21 cellular contexts compared by ENCODE assay signal in genomic region chr10:132528064-132528800, GRCh38. TPM values are rescaled to one million over a fixed set of nuclear protein-coding genes. Genes with fewer than 3 reads are reported as not detected.
DNase-seq lines count a peak whose midpoint lies in the region; TF ChIP-seq lines count a peak whose summit lies in the region.
"Had no signal": no experiment of that assay in that cellular context is flagged by ENCODE, and none has a peak within 500 bp of the region (broad histone marks: within the 10 kb centered on the region; RNA-seq: fewer than 3 reads in every experiment).

No MANE protein-coding gene starts in this region.

- H3K27ac ChIP-seq in vagina = peak overlapping the region; percentile 25
- H3K27ac ChIP-seq: A549, HL-60 had no signal

- peak; percentile 53 for DNase-seq in activated effector memory CD4-positive, alpha-beta T cell treated with anti-CD3 and anti-CD28 coated beads, Interleukin-2, amount 50 U/mL, for 16 hours
- no peak for DNase-seq in activated effector memory CD4-positive, alpha-beta T cell treated with Interleukin-2 at 50 U/mL for 16 hours
- DNase-seq in fibroblast of gingiva (ENCODE audit: low read depth) (peak; percentile 36), mesothelial cell of epicardium (ENCODE audit: low spot score in 2 of 2, unreplicated experiment in 2 of 2) (no peak), vagina (ENCODE audit: extremely low spot score in 2 of 2) (no peak), NCI-H69 (lab: John Stamatoyannopoulos, UW) (no peak), KG1 (lab: John Stamatoyannopoulos, UW) (no peak)
- no peak for DNase-seq in activated CD4-positive, alpha-beta T cell treated with anti-CD3 and anti-CD28 coated beads for 4 hours
- DNase-seq: activated CD8-positive, alpha-beta T cell treated with anti-CD3 and anti-CD28 coated beads, Interleukin-2, amount 10 ng/mL, durations not matched to agents 7 days and 5 days; amniotic stem cell; CD4-positive, alpha-beta memory T cell; hippocampal formation; KBM-7; kidney glomerular epithelial cell; NCI-H1048; occipital lobe; small intestine; T-cell had no signal

- H3K27me3 Mint-ChIP-seq in mesothelial cell of epicardium (ENCODE audit: low read depth) = no peaks in the 10 kb centered on the region

- no peaks in the 10 kb centered on the region for H3K9me3 ChIP-seq in vagina

- H3K9me3 Mint-ChIP-seq in mesothelial cell of epicardium = peaks cover 24% of the 10 kb centered on the region

- peaks cover 10% of the 10 kb centered on the region for H3K4me1 ChIP-seq in vagina

- no peak overlapping the region for H3K4me3 ChIP-seq in vagina
- H3K4me3 ChIP-seq: A549 had no signal

- H3K36me3 Mint-ChIP-seq in mesothelial cell of epicardium = peaks cover 17% of the 10 kb centered on the region

- no peaks in the 10 kb centered on the region for H3K36me3 ChIP-seq in vagina

- H3K27ac Mint-ChIP-seq in mesothelial cell of epicardium = peak overlapping the region; percentile 4
- H3K27ac Mint-ChIP-seq: activated CD8-positive, alpha-beta T cell treated with anti-CD3 and anti-CD28 coated beads, Interleukin-2, amount 10 ng/mL, durations not matched to agents 7 days and 5 days; activated T-helper 1 cell treated with anti-CD3 and anti-CD28 coated beads, Interleukin-12 subunit alpha, Interleukin-12 subunit beta, Interleukin-2, Interleukin-4 antibody, amounts not matched to agents 30 ng/mL and 10 ng/mL and 1 ng/mL, durations not matched to agents 14 hours and 24 hours and 36 hours; CD4-positive, alpha-beta memory T cell; T-cell had no signal

- intact Hi-C loops in vagina (cut with DNase I) = no loop called here

- no peaks in the 10 kb centered on the region for H3K27me3 ChIP-seq in vagina

- no peak overlapping the region for H3K4me3 Mint-ChIP-seq in mesothelial cell of epicardium
- H3K4me3 Mint-ChIP-seq: activated CD8-positive, alpha-beta T cell treated with anti-CD3 and anti-CD28 coated beads, Interleukin-2, amount 10 ng/mL, durations not matched to agents 7 days and 5 days; activated T-helper 1 cell treated with anti-CD3 and anti-CD28 coated beads, Interleukin-12 subunit alpha, Interleukin-12 subunit beta, Interleukin-2, Interleukin-4 antibody, amounts not matched to agents 30 ng/mL and 10 ng/mL and 1 ng/mL, durations not matched to agents 14 hours and 24 hours and 36 hours; CD4-positive, alpha-beta memory T cell; T-cell had no signal

- peaks cover 13% of the 10 kb centered on the region for H3K4me1 Mint-ChIP-seq in mesothelial cell of epicardium
- H3K4me1 Mint-ChIP-seq: CD4-positive, alpha-beta memory T cell; T-cell had no signal

- TF ChIP-seq CTCF in mesothelial cell of epicardium (IDR thresholded peaks at IDR 0.05; ENCODE audit: unreplicated experiment) = no peak
- no peak for TF ChIP-seq CTCF in vagina (IDR thresholded peaks at IDR 0.05)

- TF ChIP-seq POLR2A in vagina (IDR thresholded peaks at IDR 0.05) = no peak

RNA-seq across cellular contexts. Expression of gene INPP5A, which starts 9.4 kb away (rescaled TPM):
- 36.4 to 41.8 TPM (median 41.0 TPM) in 3 replicates for total RNA-seq in mesothelial cell of epicardium
- total RNA-seq in vagina = 24.3 TPM

Comparison
In these comparisons a context has a peak if more than half of its experiments do, and no peak if none do; other contexts are left out.
1. DNase-seq: peak in activated effector memory CD4-positive, alpha-beta T cell treated with anti-CD3 and anti-CD28 coated beads, Interleukin-2, amount 50 U/mL, for 16 hours (single experiment) and fibroblast of gingiva (single experiment); none in activated effector memory CD4-positive, alpha-beta T cell treated with Interleukin-2 at 50 U/mL for 16 hours (single experiment), mesothelial cell of epicardium (0 of 2), vagina (0 of 2), NCI-H69 (single experiment), activated CD4-positive, alpha-beta T cell treated with anti-CD3 and anti-CD28 coated beads for 4 hours (0 of 2) and KG1 (single experiment).